In the genomic region with DNA sequence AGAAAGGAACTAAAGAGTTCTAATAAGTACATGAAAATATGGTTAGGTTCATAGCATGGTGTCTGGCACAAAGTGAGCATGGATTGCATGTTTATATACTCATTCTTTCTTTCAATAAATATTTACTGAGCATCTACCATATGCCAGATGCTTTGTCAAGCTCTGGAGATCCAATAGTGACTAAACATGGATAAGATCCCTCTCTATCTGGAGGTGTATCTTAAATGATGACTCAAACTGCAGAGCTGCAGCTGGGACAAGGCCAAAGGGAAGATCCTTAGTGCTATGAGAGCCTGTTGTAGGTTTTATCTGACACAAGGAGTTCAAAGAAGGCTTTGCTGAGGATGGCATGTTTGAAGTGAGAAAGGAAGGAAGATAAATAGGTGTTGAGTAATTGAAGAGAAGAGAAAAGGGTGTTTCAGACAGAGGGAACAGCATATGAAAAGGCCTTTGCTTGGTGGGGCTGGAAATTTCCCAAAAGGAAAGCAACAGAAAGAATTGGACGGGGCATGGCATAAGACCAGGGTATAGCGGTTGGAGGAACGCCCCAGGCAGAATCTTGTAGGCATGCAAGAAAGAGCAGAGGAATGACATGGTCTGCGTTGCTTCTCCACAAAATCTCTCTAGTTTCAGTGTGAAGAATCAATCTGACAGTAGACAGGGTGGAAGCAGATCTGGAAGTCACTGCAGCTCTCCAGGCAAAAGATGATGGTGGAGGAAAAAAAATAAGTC, we compare ENCODE assay signal across 1 cellular context.
TF ChIP-seq lines count a peak whose summit lies in the region.

No MANE protein-coding gene starts in this region.

TF ChIP-seq in SK-N-SH, 30 proteins besides CTCF, POLR2A, EP300 and RAD21 (continued from another document):
- TF ChIP-seq ZBTB33 (IDR thresholded peaks at IDR 0.05; ENCODE audit: borderline replicate concordance, low read depth) (no peak), CHD2 (IDR thresholded peaks at IDR 0.05; ENCODE audit: low read length, partially characterized antibody) (no peak), FOXM1 (IDR thresholded peaks at IDR 0.05; ENCODE audit: low read depth) (0 out of 2 replicates have a peak, but pooled peaks have one; percentile 64), SIN3A (IDR thresholded peaks at IDR 0.05; ENCODE audit: borderline replicate concordance, low read depth, low read length) (no peak), POLR2AphosphoS5 (IDR thresholded peaks at IDR 0.05; ENCODE audit: low read depth, low read length) (peak; percentile 64; the same call in 1 of the 2 replicates), FOSL2 (IDR thresholded peaks at IDR 0.05; ENCODE audit: borderline replicate concordance, low read depth) (peak; percentile 89), TEAD4 (IDR thresholded peaks at IDR 0.05; ENCODE audit: borderline replicate concordance, insufficient read depth) (peak; percentile 74; the same call in 1 of the 2 replicates), TCF12 (IDR thresholded peaks at IDR 0.05) (peak; percentile 92), NFIC (IDR thresholded peaks at IDR 0.05; ENCODE audit: borderline replicate concordance) (peak; percentile 91), USF1 (IDR thresholded peaks at IDR 0.05; ENCODE audit: borderline replicate concordance, low read depth) (no peak), JUND (IDR thresholded peaks at IDR 0.05) (peak; percentile 91)
- TF ChIP-seq, protein P1, sequence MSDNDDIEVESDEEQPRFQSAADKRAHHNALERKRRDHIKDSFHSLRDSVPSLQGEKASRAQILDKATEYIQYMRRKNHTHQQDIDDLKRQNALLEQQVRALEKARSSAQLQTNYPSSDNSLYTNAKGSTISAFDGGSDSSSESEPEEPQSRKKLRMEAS (IDR thresholded peaks at IDR 0.05; ENCODE audit: low read depth), result peak; percentile 77
- TF ChIP-seq, protein P2, sequence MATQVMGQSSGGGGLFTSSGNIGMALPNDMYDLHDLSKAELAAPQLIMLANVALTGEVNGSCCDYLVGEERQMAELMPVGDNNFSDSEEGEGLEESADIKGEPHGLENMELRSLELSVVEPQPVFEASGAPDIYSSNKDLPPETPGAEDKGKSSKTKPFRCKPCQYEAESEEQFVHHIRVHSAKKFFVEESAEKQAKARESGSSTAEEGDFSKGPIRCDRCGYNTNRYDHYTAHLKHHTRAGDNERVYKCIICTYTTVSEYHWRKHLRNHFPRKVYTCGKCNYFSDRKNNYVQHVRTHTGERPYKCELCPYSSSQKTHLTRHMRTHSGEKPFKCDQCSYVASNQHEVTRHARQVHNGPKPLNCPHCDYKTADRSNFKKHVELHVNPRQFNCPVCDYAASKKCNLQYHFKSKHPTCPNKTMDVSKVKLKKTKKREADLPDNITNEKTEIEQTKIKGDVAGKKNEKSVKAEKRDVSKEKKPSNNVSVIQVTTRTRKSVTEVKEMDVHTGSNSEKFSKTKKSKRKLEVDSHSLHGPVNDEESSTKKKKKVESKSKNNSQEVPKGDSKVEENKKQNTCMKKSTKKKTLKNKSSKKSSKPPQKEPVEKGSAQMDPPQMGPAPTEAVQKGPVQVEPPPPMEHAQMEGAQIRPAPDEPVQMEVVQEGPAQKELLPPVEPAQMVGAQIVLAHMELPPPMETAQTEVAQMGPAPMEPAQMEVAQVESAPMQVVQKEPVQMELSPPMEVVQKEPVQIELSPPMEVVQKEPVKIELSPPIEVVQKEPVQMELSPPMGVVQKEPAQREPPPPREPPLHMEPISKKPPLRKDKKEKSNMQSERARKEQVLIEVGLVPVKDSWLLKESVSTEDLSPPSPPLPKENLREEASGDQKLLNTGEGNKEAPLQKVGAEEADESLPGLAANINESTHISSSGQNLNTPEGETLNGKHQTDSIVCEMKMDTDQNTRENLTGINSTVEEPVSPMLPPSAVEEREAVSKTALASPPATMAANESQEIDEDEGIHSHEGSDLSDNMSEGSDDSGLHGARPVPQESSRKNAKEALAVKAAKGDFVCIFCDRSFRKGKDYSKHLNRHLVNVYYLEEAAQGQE (IDR thresholded peaks at IDR 0.05; ENCODE audit: low read depth, low read length), result no peak
- TF ChIP-seq, protein P3, sequence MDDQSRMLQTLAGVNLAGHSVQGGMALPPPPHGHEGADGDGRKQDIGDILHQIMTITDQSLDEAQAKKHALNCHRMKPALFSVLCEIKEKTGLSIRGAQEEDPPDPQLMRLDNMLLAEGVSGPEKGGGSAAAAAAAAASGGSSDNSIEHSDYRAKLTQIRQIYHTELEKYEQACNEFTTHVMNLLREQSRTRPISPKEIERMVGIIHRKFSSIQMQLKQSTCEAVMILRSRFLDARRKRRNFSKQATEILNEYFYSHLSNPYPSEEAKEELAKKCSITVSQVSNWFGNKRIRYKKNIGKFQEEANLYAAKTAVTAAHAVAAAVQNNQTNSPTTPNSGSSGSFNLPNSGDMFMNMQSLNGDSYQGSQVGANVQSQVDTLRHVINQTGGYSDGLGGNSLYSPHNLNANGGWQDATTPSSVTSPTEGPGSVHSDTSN (IDR thresholded peaks at IDR 0.05), result peak; percentile 64
